Comparison of ENCODE assay signal across 8 cellular contexts in genomic region chr20:53585910-53586309, GRCh38. TPM values are rescaled to one million over a fixed set of nuclear protein-coding genes. Genes with fewer than 3 reads are reported as not detected.
DNase-seq lines count a peak whose midpoint lies in the region; ATAC-seq and TF ChIP-seq lines count a peak whose summit lies in the region.
"Not testable (repeated sequence)": the region's sequence is repeated elsewhere in the genome, so short reads cannot be mapped to it uniquely, and the experiment has no call there.

No MANE protein-coding gene starts in this region.

- not testable (repeated sequence) for H4K8ac ChIP-seq in H9 (replicated peaks; ENCODE audit: insufficient read length, low read depth, low read length)

- not testable (repeated sequence) for H3K27me3 Mint-ChIP-seq in H9 (ENCODE audit: low read depth); activated T-cell treated with anti-CD3 and anti-CD28 coated beads, Interleukin-2, amount 50 U/mL, for 24 hours; nephron (ENCODE audit: low read depth); stimulated activated naive CD8-positive, alpha-beta T cell treated with anti-CD3 and anti-CD28 coated beads, Interleukin-15, Interleukin-2, amounts not matched to agents 100 ng/mL and 50 ng/mL, for 24 hours

- not testable (repeated sequence) for H3K9me3 Mint-ChIP-seq in H9; activated T-cell treated with anti-CD3 and anti-CD28 coated beads, Interleukin-2, amount 50 U/mL, for 24 hours; nephron; stimulated activated naive CD8-positive, alpha-beta T cell treated with anti-CD3 and anti-CD28 coated beads, Interleukin-15, Interleukin-2, amounts not matched to agents 100 ng/mL and 50 ng/mL, for 24 hours

- WGBS in H9 (ENCODE audit: extremely low coverage, insufficient read length, low lambda C conversion rate) = no CpG with 5 or more reads among the region's 5 CpGs
- WGBS in heart left ventricle, 4 donors = 82 to 86% (median 85%) methylated on average over 5 of the region's 5 CpGs

- not testable (repeated sequence) for H3K56ac ChIP-seq in H9 (ENCODE audit: insufficient read length, low read depth, low read length)

- peak overlapping the region; percentile 92 for H3K27ac ChIP-seq in BLaER1
- H3K27ac ChIP-seq in H9 (ENCODE audit: insufficient read length, low read depth, low read length) = not testable (repeated sequence)
- peak overlapping the region; percentile 83 for H3K27ac ChIP-seq in RWPE2 (ENCODE audit: poor library complexity, severe bottlenecking)
- H3K27ac ChIP-seq in breast epithelium = peak overlapping the region; percentile 81 to 83
- H3K27ac ChIP-seq in heart left ventricle = peak overlapping the region in 7 of 12 donors; percentile 3 to 91 (median 42)

- H2BK15ac ChIP-seq in H9 (ENCODE audit: low read depth, low read length) = not testable (repeated sequence)

- not testable (repeated sequence) for H3K23me2 ChIP-seq in H9 (ENCODE audit: insufficient read length, low read depth, low read length, poor library complexity, severe bottlenecking)

- H2AFZ ChIP-seq in H9 (ENCODE audit: low read length) = not testable (repeated sequence)

- H2BK5ac ChIP-seq in H9 (ENCODE audit: insufficient read length, low read length) = not testable (repeated sequence)

- not testable (repeated sequence) for H3T11ph ChIP-seq in H9 (ENCODE audit: low read length)

- not testable (repeated sequence) for TF ChIP-seq CTCF in H9 (conservative IDR thresholded peaks at IDR 0.05); RWPE2 (IDR thresholded peaks at IDR 0.05; ENCODE audit: poor library complexity, severe bottlenecking); breast epithelium (IDR thresholded peaks at IDR 0.05); heart left ventricle (IDR thresholded peaks at IDR 0.05); nephron (IDR thresholded peaks at IDR 0.05; ENCODE audit: unreplicated experiment in 3 of 3)

- peak overlapping the region; percentile 18; the same call in 1 of the 2 replicates for H3K4me3 ChIP-seq in BLaER1
- H3K4me3 ChIP-seq in RWPE2 (ENCODE audit: severe bottlenecking) = not testable (repeated sequence)
- H3K4me3 ChIP-seq in breast epithelium = peak overlapping the region in 1 of 3 donors; percentile 30
- peak overlapping the region in 1 of 12 donors; percentile 18 for H3K4me3 ChIP-seq in heart left ventricle

- not testable (repeated sequence) for H2BK20ac ChIP-seq in H9 (ENCODE audit: low read depth, low read length, poor library complexity, severe bottlenecking)

- H2BK120ac ChIP-seq in H9 (ENCODE audit: low read depth, low read length, poor library complexity, severe bottlenecking) = not testable (repeated sequence)

- H3K4me1 Mint-ChIP-seq in H9 (peaks cover 69 to 74% of the 10 kb centered on the region in 2 experiments), nephron (peaks cover 54% of the 10 kb centered on the region)
- peaks cover 82% of the 10 kb centered on the region for H3K4me1 Mint-ChIP-seq in activated T-cell treated with anti-CD3 and anti-CD28 coated beads, Interleukin-2, amount 50 U/mL, for 24 hours (ENCODE audit: low read depth)
- peaks cover 89% of the 10 kb centered on the region for H3K4me1 Mint-ChIP-seq in stimulated activated naive CD8-positive, alpha-beta T cell treated with anti-CD3 and anti-CD28 coated beads, Interleukin-15, Interleukin-2, amounts not matched to agents 100 ng/mL and 50 ng/mL, for 24 hours (ENCODE audit: low read depth)

- not testable (repeated sequence) for DNase-seq in H9; RWPE2 (ENCODE audit: low spot score); breast epithelium (ENCODE audit: low spot score in 2 of 2); heart left ventricle
- peak; percentile 32 for DNase-seq in activated T-cell treated with anti-CD3 and anti-CD28 coated beads, Interleukin-2, amount 50 U/mL, for 24 hours

- peak overlapping the region; percentile 77 to 99 (median 84) for H3K27ac Mint-ChIP-seq in H9
- H3K27ac Mint-ChIP-seq in activated T-cell treated with anti-CD3 and anti-CD28 coated beads, Interleukin-2, amount 50 U/mL, for 24 hours = peak overlapping the region; percentile 94
- peak overlapping the region; percentile 62 to 82 (median 69) for H3K27ac Mint-ChIP-seq in nephron
- peak overlapping the region; percentile 93 for H3K27ac Mint-ChIP-seq in stimulated activated naive CD8-positive, alpha-beta T cell treated with anti-CD3 and anti-CD28 coated beads, Interleukin-15, Interleukin-2, amounts not matched to agents 100 ng/mL and 50 ng/mL, for 24 hours

- H3K27me3 ChIP-seq in BLaER1; H9 (ENCODE audit: insufficient read depth, low read length); RWPE2 (ENCODE audit: insufficient read depth, poor library complexity, severe bottlenecking); breast epithelium; heart left ventricle: not testable (repeated sequence)

- peaks cover 44% of the 10 kb centered on the region for H3K79me2 ChIP-seq in H9 (ENCODE audit: insufficient read depth, low read length)

- not testable (repeated sequence) for H3K4ac ChIP-seq in H9 (ENCODE audit: low read depth, low read length)

- not testable (repeated sequence) for H3K4me3 Mint-ChIP-seq in H9, nephron
- H3K4me3 Mint-ChIP-seq in activated T-cell treated with anti-CD3 and anti-CD28 coated beads, Interleukin-2, amount 50 U/mL, for 24 hours = peak overlapping the region; percentile 73
- peak overlapping the region; percentile 75 for H3K4me3 Mint-ChIP-seq in stimulated activated naive CD8-positive, alpha-beta T cell treated with anti-CD3 and anti-CD28 coated beads, Interleukin-15, Interleukin-2, amounts not matched to agents 100 ng/mL and 50 ng/mL, for 24 hours

- peak overlapping the region; percentile 93 for H3K4me2 ChIP-seq in BLaER1
- H3K4me2 ChIP-seq in H9 (ENCODE audit: insufficient read depth, insufficient read length, low read length) = not testable (repeated sequence)

- peak overlapping the region; percentile 77 for H3K9ac ChIP-seq in BLaER1
- not testable (repeated sequence) for H3K9ac ChIP-seq in H9 (ENCODE audit: extremely low read depth, insufficient read length, low read length)

- not testable (repeated sequence) for H3K79me1 ChIP-seq in H9 (ENCODE audit: insufficient read depth, low read depth, low read length, poor library complexity, severe bottlenecking)

- ATAC-seq in RWPE2 (ENCODE audit: low read depth); heart left ventricle: not testable (repeated sequence)

- not testable (repeated sequence) for TF ChIP-seq POLR2A in breast epithelium (IDR thresholded peaks at IDR 0.05); heart left ventricle (IDR thresholded peaks at IDR 0.05)

- peaks cover 12% of the 10 kb centered on the region for H4K20me1 ChIP-seq in BLaER1
- H4K20me1 ChIP-seq in H9 (ENCODE audit: control insufficient read depth, insufficient read depth, insufficient read length) = not testable (repeated sequence)

- H4K5ac ChIP-seq in H9 (ENCODE audit: insufficient read length, low read depth, low read length) = not testable (repeated sequence)

- H3K36me3 Mint-ChIP-seq in H9 (ENCODE audit: insufficient read depth in 1 of 3, low read depth in 3 of 3) = peaks cover 12 to 22% (median 22%) of the 10 kb centered on the region in 3 experiments
- peaks cover 45% of the 10 kb centered on the region for H3K36me3 Mint-ChIP-seq in activated T-cell treated with anti-CD3 and anti-CD28 coated beads, Interleukin-2, amount 50 U/mL, for 24 hours (ENCODE audit: low read depth)
- H3K36me3 Mint-ChIP-seq in nephron (ENCODE audit: low read depth) = peaks cover 13% of the 10 kb centered on the region
- H3K36me3 Mint-ChIP-seq in stimulated activated naive CD8-positive, alpha-beta T cell treated with anti-CD3 and anti-CD28 coated beads, Interleukin-15, Interleukin-2, amounts not matched to agents 100 ng/mL and 50 ng/mL, for 24 hours (ENCODE audit: low read depth) = peaks cover 26% of the 10 kb centered on the region

- not testable (repeated sequence) for H4K91ac ChIP-seq in H9 (ENCODE audit: insufficient read length, low read depth, low read length)

- peaks cover 55% of the 10 kb centered on the region for H3K4me1 ChIP-seq in BLaER1
- not testable (repeated sequence) for H3K4me1 ChIP-seq in H9 (ENCODE audit: insufficient read depth, low read length); breast epithelium
- H3K4me1 ChIP-seq in RWPE2 (ENCODE audit: insufficient read depth, poor library complexity, severe bottlenecking) = peaks cover 71% of the 10 kb centered on the region
- H3K4me1 ChIP-seq in heart left ventricle = peaks cover 3 to 97% (median 58%) of the 10 kb centered on the region in 12 donors

- H3K23ac ChIP-seq in H9 (ENCODE audit: insufficient read length, low read depth, low read length) = not testable (repeated sequence)

- not testable (repeated sequence) for H3K9me3 ChIP-seq in BLaER1; H9 (ENCODE audit: control insufficient read depth, low read depth, low read length); RWPE2 (ENCODE audit: severe bottlenecking); breast epithelium; heart left ventricle

- H3K36me3 ChIP-seq in BLaER1 (peaks cover 20% of the 10 kb centered on the region), RWPE2 (ENCODE audit: low read depth) (peaks cover 31% of the 10 kb centered on the region), heart left ventricle (peaks cover 0 to 21% (median 17%) of the 10 kb centered on the region in 9 donors)
- not testable (repeated sequence) for H3K36me3 ChIP-seq in breast epithelium

- not testable (repeated sequence) for H2BK12ac ChIP-seq in H9 (ENCODE audit: insufficient read length, low read depth, low read length)

- not testable (repeated sequence) for H2AK5ac ChIP-seq in H9 (ENCODE audit: insufficient read length, low read length)

- intact Hi-C loops in breast epithelium (cut with DNase I; ENCODE audit: low total_unique reads); heart left ventricle (cut with DNase I): not testable (repeated sequence)

- not testable (repeated sequence) for H3K18ac ChIP-seq in H9 (ENCODE audit: insufficient read length, low read depth, low read length)

- not testable (repeated sequence) for H3K14ac ChIP-seq in H9 (ENCODE audit: insufficient read depth, low read length)

RNA-seq across cellular contexts. Expression of gene ZNF217, which starts 7.7 kb away (rescaled TPM):
- total RNA-seq in H9 (2021) (79.2 and 82.8 TPM in 2 replicates), breast epithelium (10 to 100 TPM; 22.4 to 54.7 (median 48.3) TPM), heart left ventricle (10 to 100 TPM in 2 of 9 donors, 1 to 10 TPM in 7; 5.4 to 24.1 (median 8.6) TPM)
- 1 to 10 TPM; 3.7 to 5.0 TPM for polyA plus RNA-seq in heart left ventricle
